Comparison of ENCODE assay signal across 8 cellular contexts in genomic region chr1:25239681-25240541, GRCh38. TPM values are rescaled to one million over a fixed set of nuclear protein-coding genes. Genes with fewer than 3 reads are reported as not detected.
A peak's percentile ranks its signal among the peaks of the same experiment; 100 is the strongest.
DNase-seq lines count a peak whose midpoint lies in the region; ATAC-seq, FAIRE-seq and TF ChIP-seq lines count a peak whose summit lies in the region.

No MANE protein-coding gene starts in this region.

- H3K9me3 Mint-ChIP-seq in T-helper 2 cell treated with Interferon-gamma antibody and Interleukin-4, amounts not matched to agents 5 μg/mL and 100 μg/mL, for 36 hours, result no peaks in the 10 kb centered on the region

- DNase-seq in GM12892 (ENCODE audit: insufficient read length) (peak; percentile 86), NCI-H146 treated with DMSO at 0.1 percent for 48 hours (lab: John Stamatoyannopoulos, UW; ENCODE audit: unreplicated experiment) (peak; percentile 81), ascending aorta (ENCODE audit: low spot score in 2 of 2) (peak; percentile 81 to 96), hippocampal formation (lab: John Stamatoyannopoulos, UW) (peak; percentile 81 to 85), retina (peak; percentile 94), cortex of kidney (lab: John Stamatoyannopoulos, UW) (no peak)
- peak; percentile 90 for DNase-seq in T-helper 2 cell treated with Interferon-gamma antibody and Interleukin-4, amounts not matched to agents 5 μg/mL and 100 μg/mL, for 36 hours (ENCODE audit: low spot score)

- H3K27me3 ChIP-seq in ascending aorta, result no peaks in the 10 kb centered on the region

- H3K4me1 Mint-ChIP-seq in T-helper 2 cell treated with Interferon-gamma antibody and Interleukin-4, amounts not matched to agents 5 μg/mL and 100 μg/mL, for 36 hours (ENCODE audit: low read depth), result peaks cover 40% of the 10 kb centered on the region

- peak overlapping the region; percentile 83 for H3K4me3 Mint-ChIP-seq in T-helper 2 cell treated with Interferon-gamma antibody and Interleukin-4, amounts not matched to agents 5 μg/mL and 100 μg/mL, for 36 hours

- H3K36me3 ChIP-seq in ascending aorta, result peaks cover 28 to 38% of the 10 kb centered on the region in 2 donors

- H3K4me3 ChIP-seq in ascending aorta, result peak overlapping the region; percentile 44 to 49

- H3K27ac Mint-ChIP-seq in T-helper 2 cell treated with Interferon-gamma antibody and Interleukin-4, amounts not matched to agents 5 μg/mL and 100 μg/mL, for 36 hours, result peak overlapping the region; percentile 91

- peaks cover 48% of the 10 kb centered on the region for H3K36me3 Mint-ChIP-seq in T-helper 2 cell treated with Interferon-gamma antibody and Interleukin-4, amounts not matched to agents 5 μg/mL and 100 μg/mL, for 36 hours (ENCODE audit: low read depth)

- peak overlapping the region; percentile 78 to 92 for H3K27ac ChIP-seq in ascending aorta

- peaks cover 10 to 28% of the 10 kb centered on the region in 2 donors for H3K4me1 ChIP-seq in ascending aorta

- no peaks in the 10 kb centered on the region for H3K27me3 Mint-ChIP-seq in T-helper 2 cell treated with Interferon-gamma antibody and Interleukin-4, amounts not matched to agents 5 μg/mL and 100 μg/mL, for 36 hours (ENCODE audit: low read depth)

- peak; percentile 68 for ATAC-seq in HG02870 (IDR thresholded peaks at IDR 0.05; ENCODE audit: unreplicated experiment)

- peak; percentile 93 for FAIRE-seq in GM12892 (lab: Jason Lieb, UNC)

- peak; percentile 92 for TF ChIP-seq POLR2A in GM12892 (IDR thresholded peaks at IDR 0.05; ENCODE audit: low read depth, low read length)

- TF ChIP-seq CTCF in ascending aorta (IDR thresholded peaks at IDR 0.05), result peak; percentile 52 to 80 (median 71)

- intact Hi-C loops in ascending aorta (cut with DNase I), result loop anchor here (1.0 to 10.0 kb wide), 3 partner anchors 7 to 665 kb away; partner anchors contain the start of genes LDLRAP1, RSRP1 and STMN1

- H3K9me3 ChIP-seq in ascending aorta, result no peaks in the 10 kb centered on the region

RNA-seq across cellular contexts. Expression of gene RSRP1, which starts 7.3 kb away (rescaled TPM):
- polyA plus RNA-seq in GM12892 (2012; ENCODE audit: missing spikeins), result 136 TPM
- total RNA-seq in ascending aorta, result 126 TPM

RNA-seq across cellular contexts. Expression of gene SYF2, which starts 7.6 kb away (rescaled TPM):
- 46.1 TPM for polyA plus RNA-seq in GM12892 (2012; ENCODE audit: missing spikeins)
- total RNA-seq in ascending aorta, result 14.3 TPM

RNA-seq across cellular contexts. Expression of gene RHD, which starts 32.4 kb away (rescaled TPM):
- 0.78 TPM for polyA plus RNA-seq in GM12892 (2012; ENCODE audit: missing spikeins)
- total RNA-seq in ascending aorta, result not detected
